21 cellular contexts compared by ENCODE assay signal in genomic region chr14:99552572-99553216, GRCh38. TPM values are rescaled to one million over a fixed set of nuclear protein-coding genes. Genes with fewer than 3 reads are reported as not detected.
DNase-seq lines count a peak whose midpoint lies in the region; ATAC-seq and TF ChIP-seq lines count a peak whose summit lies in the region.
"Had no signal": no experiment of that assay in that cellular context is flagged by ENCODE, and none has a peak within 500 bp of the region (broad histone marks: within the 10 kb centered on the region; RNA-seq: fewer than 3 reads in every experiment).

No MANE protein-coding gene starts in this region.

- H3K27me3 ChIP-seq in heart right ventricle (no peaks in the 10 kb centered on the region), muscle layer of colon (ENCODE audit: control insufficient read depth in 1 of 2, insufficient read depth in 2 of 2, low read length in 2 of 2) (no peaks in the 10 kb centered on the region), vagina (no peaks in the 10 kb centered on the region)
- H3K27me3 ChIP-seq: cardiac muscle cell, gastrocnemius medialis, MG63 had no signal

- no peaks in the 10 kb centered on the region for H3K9me3 Mint-ChIP-seq in endothelial cell (ENCODE audit: unreplicated experiment)
- H3K9me3 Mint-ChIP-seq in effector memory CD8-positive, alpha-beta T cell, result no peaks in the 10 kb centered on the region
- H3K9me3 Mint-ChIP-seq: activated naive CD8-positive, alpha-beta T cell treated with anti-CD3 and anti-CD28 coated beads, Interleukin-2, amount 50 U/mL, for 24 hours; activated T-helper 17 cell treated with anti-CD3 and anti-CD28 coated beads, Interleukin-2, amount 50 U/mL, for 72 hours; H9; IgD-negative memory B cell had no signal

- H3K36me3 Mint-ChIP-seq in endothelial cell (ENCODE audit: low read depth, unreplicated experiment), result peaks cover 10% of the 10 kb centered on the region
- H3K36me3 Mint-ChIP-seq in effector memory CD8-positive, alpha-beta T cell (ENCODE audit: insufficient read depth), result no peaks in the 10 kb centered on the region
- H3K36me3 Mint-ChIP-seq: IgD-negative memory B cell had no signal

- H3K4me1 ChIP-seq in heart right ventricle (peaks cover 0 to 64% (median 41%) of the 10 kb centered on the region in 9 donors), muscle layer of colon (ENCODE audit: insufficient read depth, low read length) (peaks cover 72% of the 10 kb centered on the region), vagina (peaks cover 12% of the 10 kb centered on the region)
- H3K4me1 ChIP-seq: gastrocnemius medialis had no signal

- H3K9ac ChIP-seq in muscle layer of colon (ENCODE audit: low read length), result no peak overlapping the region
- H3K9ac ChIP-seq: BLaER1 treated with 17β-estradiol and CSF1 and Interleukin-3, amounts not matched to agents 10 nM and 100 nM had no signal

- intact Hi-C loops in Right ventricle myocardium inferior (cut with DNase I) (no loop called here), cardiac septum (cut with DNase I) (no loop called here), heart right ventricle (cut with DNase I) (no loop called here), vagina (cut with DNase I) (no loop called here)

- DNase-seq in Right ventricle myocardium inferior (ENCODE audit: missing footprints) (no peak), cardiac septum (ENCODE audit: low spot score) (no peak), heart right ventricle (no peak), endothelial cell (ENCODE audit: low spot score) (no peak), vagina (ENCODE audit: extremely low spot score in 2 of 2) (no peak)
- no peak for DNase-seq in effector memory CD8-positive, alpha-beta T cell
- DNase-seq: activated CD4-positive, alpha-beta T cell treated with anti-CD3 and anti-CD28 coated beads for 36 hours; activated naive CD8-positive, alpha-beta T cell treated with anti-CD3 and anti-CD28 coated beads, Interleukin-2, amount 50 U/mL, for 24 hours; gastrocnemius medialis; H9; MG63; NCI-H1694; stimulated activated CD4-positive, alpha-beta T cell treated with anti-CD3 and anti-CD28 coated beads, Interleukin-1b, Interleukin-23, amount 100 ng/mL, for 48 hours; stimulated activated naive CD8-positive, alpha-beta T cell treated with anti-CD3 and anti-CD28 coated beads, Interleukin-15, Interleukin-2, amounts not matched to agents 100 U/mL and 50 U/mL, for 24 hours; trophoblast cell had no signal

- 43 to 48% methylated on average over 13 of the region's 13 CpGs for WGBS in heart right ventricle, 2 donors

- H3K4me3 ChIP-seq in heart right ventricle, result no peak overlapping the region
- H3K4me3 ChIP-seq in muscle layer of colon (ENCODE audit: low read depth in 1 of 2, low read length in 2 of 2), result no peak overlapping the region
- H3K4me3 ChIP-seq in vagina, result no peak overlapping the region
- H3K4me3 ChIP-seq: BLaER1 treated with 17β-estradiol and CSF1 and Interleukin-3, amounts not matched to agents 10 nM and 100 nM; cardiac muscle cell; gastrocnemius medialis; MG63 had no signal

- H3K36me3 ChIP-seq in heart right ventricle, result no peaks in the 10 kb centered on the region
- H3K36me3 ChIP-seq in muscle layer of colon (ENCODE audit: insufficient read depth, low read length), result no peaks in the 10 kb centered on the region
- H3K36me3 ChIP-seq in vagina, result no peaks in the 10 kb centered on the region
- H3K36me3 ChIP-seq: BLaER1 treated with 17β-estradiol and CSF1 and Interleukin-3, amounts not matched to agents 10 nM and 100 nM; cardiac muscle cell; gastrocnemius medialis; MG63 had no signal

- TF ChIP-seq CTCF in heart right ventricle (IDR thresholded peaks at IDR 0.05) (no peak), endothelial cell (IDR thresholded peaks at IDR 0.05; ENCODE audit: unreplicated experiment) (no peak), vagina (IDR thresholded peaks at IDR 0.05) (no peak)

- H3K27ac ChIP-seq in heart right ventricle, result peak overlapping the region in 5 of 10 donors; percentile 15 to 74 (median 69)
- H3K27ac ChIP-seq in muscle layer of colon (ENCODE audit: low read depth, low read length), result peak overlapping the region; percentile 1
- no peak overlapping the region for H3K27ac ChIP-seq in vagina
- H3K27ac ChIP-seq: BLaER1 treated with 17β-estradiol and CSF1 and Interleukin-3, amounts not matched to agents 10 nM and 100 nM; cardiac muscle cell; gastrocnemius medialis had no signal

- H3K27me3 Mint-ChIP-seq in endothelial cell (ENCODE audit: unreplicated experiment), result peaks cover 9% of the 10 kb centered on the region
- H3K27me3 Mint-ChIP-seq in effector memory CD8-positive, alpha-beta T cell, result no peaks in the 10 kb centered on the region
- H3K27me3 Mint-ChIP-seq: activated CD4-positive, alpha-beta T cell treated with anti-CD3 and anti-CD28 coated beads for 36 hours; activated naive CD8-positive, alpha-beta T cell treated with anti-CD3 and anti-CD28 coated beads, Interleukin-2, amount 50 U/mL, for 24 hours; activated T-helper 17 cell treated with anti-CD3 and anti-CD28 coated beads, Interleukin-2, amount 50 U/mL, for 72 hours had no signal

- H3K4me1 Mint-ChIP-seq in endothelial cell (ENCODE audit: unreplicated experiment), result no peaks in the 10 kb centered on the region
- H3K4me1 Mint-ChIP-seq in effector memory CD8-positive, alpha-beta T cell (ENCODE audit: low read depth in 2 of 2), result peaks cover 13 to 14% of the 10 kb centered on the region in 2 donors
- H3K4me1 Mint-ChIP-seq: activated CD4-positive, alpha-beta T cell treated with anti-CD3 and anti-CD28 coated beads for 36 hours; activated naive CD8-positive, alpha-beta T cell treated with anti-CD3 and anti-CD28 coated beads, Interleukin-2, amount 50 U/mL, for 24 hours had no signal

- no peak overlapping the region for H3K27ac Mint-ChIP-seq in endothelial cell (ENCODE audit: unreplicated experiment)
- H3K27ac Mint-ChIP-seq in effector memory CD8-positive, alpha-beta T cell, result no peak overlapping the region
- H3K27ac Mint-ChIP-seq: activated CD4-positive, alpha-beta T cell treated with anti-CD3 and anti-CD28 coated beads for 36 hours; activated naive CD8-positive, alpha-beta T cell treated with anti-CD3 and anti-CD28 coated beads, Interleukin-2, amount 50 U/mL, for 24 hours; activated T-helper 17 cell treated with anti-CD3 and anti-CD28 coated beads, Interleukin-2, amount 50 U/mL, for 72 hours; IgD-negative memory B cell had no signal

- no peaks in the 10 kb centered on the region for H3K9me3 ChIP-seq in heart right ventricle
- no peaks in the 10 kb centered on the region for H3K9me3 ChIP-seq in muscle layer of colon (ENCODE audit: low read length)
- no peaks in the 10 kb centered on the region for H3K9me3 ChIP-seq in vagina
- H3K9me3 ChIP-seq: BLaER1 treated with 17β-estradiol and CSF1 and Interleukin-3, amounts not matched to agents 10 nM and 100 nM; gastrocnemius medialis; MG63 had no signal

- ATAC-seq in Right ventricle myocardium inferior (peak; percentile 56), heart right ventricle (peak in 7 of 8 donors; percentile 29 to 53 (median 39)), GM21381 (IDR thresholded peaks at IDR 0.05; ENCODE audit: unreplicated experiment) (no peak)
- ATAC-seq in effector memory CD8-positive, alpha-beta T cell (replicated peaks), result no peak
- ATAC-seq: activated CD4-positive, alpha-beta T cell treated with anti-CD3 and anti-CD28 coated beads for 36 hours; activated naive CD8-positive, alpha-beta T cell treated with anti-CD3 and anti-CD28 coated beads, Interleukin-2, amount 50 U/mL, for 24 hours; activated T-helper 17 cell treated with anti-CD3 and anti-CD28 coated beads, Interleukin-2, amount 50 U/mL, for 72 hours; gastrocnemius medialis; stimulated activated naive CD8-positive, alpha-beta T cell treated with anti-CD3 and anti-CD28 coated beads, Interleukin-15, Interleukin-2, amounts not matched to agents 100 U/mL and 50 U/mL, for 24 hours had no signal

- TF ChIP-seq POLR2A in vagina (IDR thresholded peaks at IDR 0.05), result no peak

- no peak overlapping the region for H3K4me3 Mint-ChIP-seq in endothelial cell (ENCODE audit: unreplicated experiment)
- no peak overlapping the region for H3K4me3 Mint-ChIP-seq in effector memory CD8-positive, alpha-beta T cell
- H3K4me3 Mint-ChIP-seq: activated CD4-positive, alpha-beta T cell treated with anti-CD3 and anti-CD28 coated beads for 36 hours; activated naive CD8-positive, alpha-beta T cell treated with anti-CD3 and anti-CD28 coated beads, Interleukin-2, amount 50 U/mL, for 24 hours; activated T-helper 17 cell treated with anti-CD3 and anti-CD28 coated beads, Interleukin-2, amount 50 U/mL, for 72 hours; H9; IgD-negative memory B cell had no signal

RNA-seq across cellular contexts. Expression of gene CCDC85C, which starts 51.3 kb away (rescaled TPM):
- total RNA-seq in Right ventricle myocardium inferior (53.1 TPM), cardiac septum (21.4 TPM), heart right ventricle (10 to 100 TPM; 28.7 to 50.2 (median 32.1) TPM), endothelial cell (ENCODE audit: unreplicated experiment) (42.1 TPM), vagina (6.9 TPM)
- 10 to 100 TPM in 1 of 2 donors, 1 to 10 TPM in 1; 9.0 to 23.8 TPM for polyA plus RNA-seq in heart right ventricle

Comparison
In these comparisons a context has a peak if more than half of its experiments do, and no peak if none do; other contexts are left out.
1. ATAC-seq: peak in Right ventricle myocardium inferior (single experiment) and heart right ventricle (7 of 8); none in GM21381 (single experiment) and effector memory CD8-positive, alpha-beta T cell (single experiment).